In the genomic region with DNA sequence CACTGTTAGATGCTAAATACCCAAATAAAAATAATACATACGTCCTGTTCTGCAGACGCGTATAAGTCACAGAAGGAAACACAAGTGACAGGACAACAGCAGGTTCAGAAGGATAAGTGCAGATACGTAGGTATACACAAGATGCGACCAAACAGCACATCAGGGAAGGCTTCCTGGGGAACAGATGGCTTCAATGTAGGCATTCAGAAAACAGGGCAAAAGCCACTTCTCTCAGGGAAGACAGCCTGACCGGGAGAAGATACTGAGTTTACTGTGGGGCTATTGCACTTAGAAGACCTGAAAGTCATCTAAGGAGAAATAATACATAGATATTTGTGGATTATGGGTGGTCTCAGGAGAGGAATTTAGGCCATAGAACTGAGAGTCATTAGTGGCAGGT, we compare ENCODE assay signal across 11 cellular contexts. TPM values are rescaled to one million over a fixed set of nuclear protein-coding genes. Genes with fewer than 3 reads are reported as not detected.
A peak's percentile ranks its signal among the peaks of the same experiment; 100 is the strongest.
DNase-seq lines count a peak whose midpoint lies in the region; ATAC-seq and TF ChIP-seq lines count a peak whose summit lies in the region.
"Had no signal": no experiment of that assay in that cellular context is flagged by ENCODE, and none has a peak within 500 bp of the region (broad histone marks: within the 10 kb centered on the region; RNA-seq: fewer than 3 reads in every experiment).

No MANE protein-coding gene starts in this region.

- H3K4me2 ChIP-seq in OCI-LY7 (ENCODE audit: low read length), result peak overlapping the region; percentile 84

- H3K9me2 ChIP-seq in OCI-LY7 (ENCODE audit: insufficient read depth, low read length), result no peaks in the 10 kb centered on the region

- no peak for TF ChIP-seq EP300 in gastroesophageal sphincter (IDR thresholded peaks at IDR 0.05)
- TF ChIP-seq EP300 in ovary (IDR thresholded peaks at IDR 0.05), result no peak

- H3K27ac Mint-ChIP-seq in activated T-cell treated with anti-CD3 and anti-CD28 coated beads, Interleukin-2, amount 50 U/mL, for 72 hours, result peak overlapping the region; percentile 52

- H3K79me2 ChIP-seq in OCI-LY7 (ENCODE audit: insufficient read depth, low read depth, low read length), result peaks cover 63% of the 10 kb centered on the region

- peaks cover 15% of the 10 kb centered on the region for H3K27me3 ChIP-seq in gastroesophageal sphincter
- no peaks in the 10 kb centered on the region for H3K27me3 ChIP-seq in thoracic aorta (replicated peaks; ENCODE audit: insufficient read depth)
- no peaks in the 10 kb centered on the region for H3K27me3 ChIP-seq in ovary

- no peak for TF ChIP-seq CTCF in OCI-LY7 (conservative IDR thresholded peaks at IDR 0.05; ENCODE audit: low read length)
- TF ChIP-seq CTCF in gastroesophageal sphincter (IDR thresholded peaks at IDR 0.05), result no peak
- no peak for TF ChIP-seq CTCF in thoracic aorta (IDR thresholded peaks at IDR 0.05)
- TF ChIP-seq CTCF in ovary (IDR thresholded peaks at IDR 0.05), result no peak

- H4K20me1 ChIP-seq in OCI-LY7 (ENCODE audit: insufficient read depth, low read length), result peaks cover 12% of the 10 kb centered on the region; the same call in 1 of the 2 replicates

- DNase-seq in activated T-cell treated with anti-CD3 and anti-CD28 coated beads, Interleukin-2, amount 50 U/mL, for 72 hours, result no peak
- DNase-seq in activated T-cell treated with anti-CD3 and anti-CD28 coated beads, Interleukin-2, amount 50 U/mL, for 1 hour, result no peak
- no peak for DNase-seq in OCI-LY7 (ENCODE audit: low spot score)
- DNase-seq in thoracic aorta (ENCODE audit: low spot score), result no peak
- DNase-seq in ovary, result no peak
- DNase-seq in NOMO-1 treated with DMSO at 0.1 percent for 48 hours (lab: John Stamatoyannopoulos, UW; ENCODE audit: unreplicated experiment), result no peak
- DNase-seq: DMS79, NCI-H2227 treated with DMSO at 0.1 percent for 48 hours had no signal

- peaks cover 7% of the 10 kb centered on the region for H3K27me3 Mint-ChIP-seq in activated T-cell treated with anti-CD3 and anti-CD28 coated beads, Interleukin-2, amount 50 U/mL, for 72 hours (ENCODE audit: low read depth)

- no peaks in the 10 kb centered on the region for H3K9me3 ChIP-seq in OCI-LY7 (ENCODE audit: low read length)
- no peaks in the 10 kb centered on the region for H3K9me3 ChIP-seq in gastroesophageal sphincter
- H3K9me3 ChIP-seq in thoracic aorta, result no peaks in the 10 kb centered on the region
- no peaks in the 10 kb centered on the region for H3K9me3 ChIP-seq in ovary
- H3K9me3 ChIP-seq: SJSA1 had no signal

- H3K27ac ChIP-seq in OCI-LY7 (ENCODE audit: low read depth, low read length, poor library complexity, severe bottlenecking) (peak overlapping the region; percentile 88), gastroesophageal sphincter (no peak overlapping the region), thoracic aorta (no peak overlapping the region), ovary (no peak overlapping the region)
- H3K27ac ChIP-seq: SJSA1 had no signal

- intact Hi-C loops in OCI-LY7 (cut with micrococcal nuclease; ENCODE audit: unreplicated experiment), result no loop called here
- intact Hi-C loops in ovary (cut with DNase I), result no loop called here

- no TSS peak for BruUV-seq in OCI-LY7 (replicated peaks; lab: Mats Ljungman, UMichigan)

- H3K4me3 Mint-ChIP-seq in activated T-cell treated with anti-CD3 and anti-CD28 coated beads, Interleukin-2, amount 50 U/mL, for 72 hours, result peak overlapping the region; percentile 52 to 81

- H3K36me3 Mint-ChIP-seq in activated T-cell treated with anti-CD3 and anti-CD28 coated beads, Interleukin-2, amount 50 U/mL, for 72 hours (ENCODE audit: insufficient read depth in 2 of 2), result peaks cover 0 to 15% of the 10 kb centered on the region in 2 donors

- WGBS in gastroesophageal sphincter (ENCODE audit: low coverage in 1 of 2), 2 donors, result 59 to 80% methylated on average over 6 of the region's 6 CpGs
- 71 to 88% (median 74%) methylated on average over 6 of the region's 6 CpGs for WGBS in ovary, 3 donors

- H3K4me1 Mint-ChIP-seq in activated T-cell treated with anti-CD3 and anti-CD28 coated beads, Interleukin-2, amount 50 U/mL, for 72 hours (ENCODE audit: low read depth), result peaks cover 30% of the 10 kb centered on the region

- no peak for ATAC-seq in activated T-cell treated with anti-CD3 and anti-CD28 coated beads, Interleukin-2, amount 50 U/mL, for 72 hours (replicated peaks in 1 of 2)
- no peak for ATAC-seq in gastroesophageal sphincter
- no peak for ATAC-seq in thoracic aorta (ENCODE audit: insufficient number of reproducible peaks, low FRiP score, low read depth)
- ATAC-seq in GM19328 (IDR thresholded peaks at IDR 0.05; ENCODE audit: unreplicated experiment), result no peak

- H3K9me3 Mint-ChIP-seq in activated T-cell treated with anti-CD3 and anti-CD28 coated beads, Interleukin-2, amount 50 U/mL, for 72 hours, result peaks cover 0 to 8% of the 10 kb centered on the region in 2 donors

- H3K36me3 ChIP-seq in OCI-LY7 (ENCODE audit: insufficient read depth, low read length) (peaks cover 57% of the 10 kb centered on the region), gastroesophageal sphincter (peaks cover 0 to 28% of the 10 kb centered on the region in 2 donors), thoracic aorta (no peaks in the 10 kb centered on the region), ovary (no peaks in the 10 kb centered on the region)
- H3K36me3 ChIP-seq: SJSA1 had no signal

- H3K4me3 ChIP-seq in OCI-LY7 (ENCODE audit: low read depth, low read length, poor library complexity, severe bottlenecking), result peak overlapping the region; percentile 80
- peak overlapping the region; percentile 4 to 7 for H3K4me3 ChIP-seq in gastroesophageal sphincter
- H3K4me3 ChIP-seq in thoracic aorta, result peak overlapping the region; percentile 61
- no peak overlapping the region for H3K4me3 ChIP-seq in ovary
- H3K4me3 ChIP-seq: SJSA1 had no signal

- no peak for TF ChIP-seq POLR2A in gastroesophageal sphincter (IDR thresholded peaks at IDR 0.05)
- TF ChIP-seq POLR2A in ovary (IDR thresholded peaks at IDR 0.05), result no peak

- no peak overlapping the region for H2AFZ ChIP-seq in OCI-LY7 (ENCODE audit: low read length)

- POLR2A ChIA-PET in OCI-LY7 (lab: Charles Lee), result interaction anchor here (0.5 to 5.4 kb wide), 7 partner anchors 9 to 1410 kb away, joined by 3 to 75 read pairs (median 3); no protein-coding TSS in a partner anchor

- CTCF ChIA-PET in OCI-LY7 (lab: Charles Lee; ENCODE audit: unreplicated experiment), result no interaction called here

- H3K4me1 ChIP-seq in OCI-LY7 (ENCODE audit: insufficient read depth, low read length, poor library complexity, severe bottlenecking) (peaks cover 31% of the 10 kb centered on the region), gastroesophageal sphincter (no peaks in the 10 kb centered on the region), thoracic aorta (ENCODE audit: control insufficient read depth in 1 of 2, low read depth in 2 of 2) (no peaks in the 10 kb centered on the region), ovary (ENCODE audit: insufficient read depth) (no peaks in the 10 kb centered on the region)
- H3K4me1 ChIP-seq: SJSA1 had no signal

RNA-seq across cellular contexts. Expression of a gene that starts 1.9 kb away (rescaled TPM):
- total RNA-seq in activated T-cell treated with anti-CD3 and anti-CD28 coated beads, Interleukin-2, amount 50 U/mL, for 72 hours, result 10 to 100 TPM; 11.4 to 25.8 TPM
- 306 and 388 TPM in 2 replicates for total RNA-seq in OCI-LY7 (2014; rRNA removed; shearing (Covaris generic))
- total RNA-seq in OCI-LY7 (2022) (253 and 256 TPM in 2 replicates), gastroesophageal sphincter (100 to 1,000 TPM in 1 of 4 donors, 10 to 100 TPM in 3; 20.2 to 125 (median 45.4) TPM), thoracic aorta (100 to 1,000 TPM; 141 to 148 TPM), ovary (10 to 100 TPM; 11.8 to 62.0 (median 46.8) TPM)
- 100 to 1,000 TPM in 1 of 2 donors, 10 to 100 TPM in 1; 26.7 to 304 TPM for polyA plus RNA-seq in ovary
- total RNA-seq: SJSA1 had no signal

RNA-seq across cellular contexts. Expression of a gene that starts 4.2 kb away (rescaled TPM):
- total RNA-seq in activated T-cell treated with anti-CD3 and anti-CD28 coated beads, Interleukin-2, amount 50 U/mL, for 72 hours, result 10 to 100 TPM; 12.5 to 20.9 TPM
- 117 and 139 TPM in 2 replicates for total RNA-seq in OCI-LY7 (2014; rRNA removed; shearing (Covaris generic))
- 74.5 and 78.5 TPM in 2 replicates for total RNA-seq in OCI-LY7 (2022)
- 10 to 100 TPM; 32.1 to 86.3 (median 66.9) TPM for total RNA-seq in gastroesophageal sphincter
- total RNA-seq in thoracic aorta, result 100 to 1,000 TPM in 1 of 2 donors, 10 to 100 TPM in 1; 78.4 to 112 TPM
- total RNA-seq in ovary, result 10 to 100 TPM; 19.4 to 85.8 (median 44.7) TPM
- polyA plus RNA-seq in ovary, result 100 to 1,000 TPM in 1 of 2 donors, 10 to 100 TPM in 1; 39.5 to 120 TPM
- total RNA-seq: SJSA1 had no signal
